ENCODE assay signal across 12 cellular contexts in genomic region chr12:27782481-27782880, GRCh38. TPM values are rescaled to one million over a fixed set of nuclear protein-coding genes. Genes with fewer than 3 reads are reported as not detected.
DNase-seq lines count a peak whose midpoint lies in the region; ATAC-seq and TF ChIP-seq lines count a peak whose summit lies in the region.
"Had no signal": no experiment of that assay in that cellular context is flagged by ENCODE, and none has a peak within 500 bp of the region (broad histone marks: within the 10 kb centered on the region; RNA-seq: fewer than 3 reads in every experiment).

No MANE protein-coding gene starts in this region.

- TF ChIP-seq RAD21 in neural cell (conservative IDR thresholded peaks at IDR 0.05), result no peak

- H3K9me3 Mint-ChIP-seq in CD4-positive, alpha-beta T cell, result no peaks in the 10 kb centered on the region
- H3K9me3 Mint-ChIP-seq in IgD-negative memory B cell, result no peaks in the 10 kb centered on the region
- H3K9me3 Mint-ChIP-seq in chondrocyte (ENCODE audit: low read depth), result no peaks in the 10 kb centered on the region

- no peaks in the 10 kb centered on the region for H4K20me1 ChIP-seq in neural cell (ENCODE audit: insufficient read depth)

- no peaks in the 10 kb centered on the region for H3K9me3 ChIP-seq in CD4-positive, alpha-beta T cell (ENCODE audit: control insufficient read depth, low read length)
- no peaks in the 10 kb centered on the region for H3K9me3 ChIP-seq in neural cell (ENCODE audit: low read length)

- H3K27ac Mint-ChIP-seq in CD4-positive, alpha-beta T cell, result peak overlapping the region; percentile 44
- H3K27ac Mint-ChIP-seq in IgD-negative memory B cell, result peak overlapping the region in 1 of 3 donors; percentile 43
- H3K27ac Mint-ChIP-seq in chondrocyte (ENCODE audit: unreplicated experiment), result no peak overlapping the region

- H3K36me3 ChIP-seq in neural cell (ENCODE audit: insufficient read depth, low read length), result no peaks in the 10 kb centered on the region

- no peak for TF ChIP-seq CTCF in CD4-positive, alpha-beta T cell (IDR thresholded peaks at IDR 0.05)
- no peak for TF ChIP-seq CTCF in chondrocyte (IDR thresholded peaks at IDR 0.05)
- no peak for TF ChIP-seq CTCF in neural cell (IDR thresholded peaks at IDR 0.05; ENCODE audit: poor library complexity, severe bottlenecking)

- POLR2A ChIA-PET in CD4-positive, alpha-beta T cell (lab: Charles Lee), result no interaction called here

- TF ChIP-seq EP300 in neural cell (conservative IDR thresholded peaks at IDR 0.05; ENCODE audit: poor library complexity, severe bottlenecking), result no peak

- H3K4me2 ChIP-seq in neural cell (ENCODE audit: low read length), result peak overlapping the region; percentile 82

- no peak overlapping the region for H3K27ac ChIP-seq in CD4-positive, alpha-beta T cell (ENCODE audit: low read depth, low read length)
- no peak overlapping the region for H3K27ac ChIP-seq in neural cell (ENCODE audit: low read length)

- H3K9me2 ChIP-seq in neural cell (ENCODE audit: insufficient read depth, low read length), result no peaks in the 10 kb centered on the region

- peaks cover 19% of the 10 kb centered on the region for H3K36me3 Mint-ChIP-seq in CD4-positive, alpha-beta T cell (ENCODE audit: low read depth)
- H3K36me3 Mint-ChIP-seq in IgD-negative memory B cell (peaks cover 7% of the 10 kb centered on the region), chondrocyte (ENCODE audit: low read depth) (peaks cover 5% of the 10 kb centered on the region)

- peaks cover 4% of the 10 kb centered on the region for H3F3A ChIP-seq in neural cell (ENCODE audit: insufficient read depth, low read length, poor library complexity, severe bottlenecking)

- H3K4me1 Mint-ChIP-seq in CD4-positive, alpha-beta T cell (ENCODE audit: low read depth), result peaks cover 53% of the 10 kb centered on the region
- H3K4me1 Mint-ChIP-seq in IgD-negative memory B cell (peaks cover 18 to 36% (median 33%) of the 10 kb centered on the region in 3 donors), chondrocyte (ENCODE audit: low read depth) (peaks cover 44% of the 10 kb centered on the region)

- in situ Hi-C loops in ACHN (cut with HindIII; ENCODE audit: low pct_ligation_motif_present, low pct_unique_long_range_greater_than_20kb, low sequenced_read_pairs), result no loop called here

- H3K79me2 ChIP-seq in neural cell (replicated peaks; ENCODE audit: insufficient read depth, low read length), result peaks cover 48% of the 10 kb centered on the region

- H3K9ac ChIP-seq in neural cell (ENCODE audit: low read length), result no peak overlapping the region

- intact Hi-C loops in CD4-positive, alpha-beta T cell (cut with DNase I, micrococcal nuclease), result loop anchor here in 1 of 2 experiments (5.0 kb wide), 1 partner anchor 70 kb away; the partner anchor contains the start of gene MRPS35
- intact Hi-C loops in posterior cingulate gyrus (cut with DNase I), result no loop called here

- H2AFZ ChIP-seq in neural cell (ENCODE audit: low read depth, low read length), result no peak overlapping the region

- peak overlapping the region; percentile 87 for H3K4me3 Mint-ChIP-seq in CD4-positive, alpha-beta T cell
- H3K4me3 Mint-ChIP-seq in IgD-negative memory B cell (peak overlapping the region in 3 of 4 donors; percentile 38 to 81 (median 63)), chondrocyte (ENCODE audit: unreplicated experiment) (peak overlapping the region; percentile 35)

- CTCF ChIA-PET in CD4-positive, alpha-beta T cell (lab: Charles Lee), result interaction anchor here (1.2 kb wide), 1 partner anchor 39 kb away, joined by 4 read pairs; no protein-coding TSS in a partner anchor

- no peak for DNase-seq in CD4-positive, alpha-beta T cell
- DNase-seq in chondrocyte (ENCODE audit: low spot score), result no peak
- no peak for DNase-seq in ACHN
- no peak for DNase-seq in posterior cingulate gyrus
- no peak for DNase-seq in NCI-H526 (lab: John Stamatoyannopoulos, UW)
- DNase-seq: kidney, NCI-H187 treated with DMSO at 0.1 percent for 48 hours had no signal

- peak overlapping the region; percentile 95 for H3K4me3 ChIP-seq in neural cell (ENCODE audit: low read length)

- H3K27me3 ChIP-seq in CD4-positive, alpha-beta T cell (ENCODE audit: control insufficient read depth, insufficient read depth, low read length), result no peaks in the 10 kb centered on the region
- H3K27me3 ChIP-seq in neural cell (ENCODE audit: insufficient read depth, low read depth, low read length), result no peaks in the 10 kb centered on the region

- H3K27me3 Mint-ChIP-seq in CD4-positive, alpha-beta T cell, result no peaks in the 10 kb centered on the region
- no peaks in the 10 kb centered on the region for H3K27me3 Mint-ChIP-seq in IgD-negative memory B cell
- H3K27me3 Mint-ChIP-seq in chondrocyte (ENCODE audit: low read depth), result no peaks in the 10 kb centered on the region

- ATAC-seq in CD4-positive, alpha-beta T cell (ENCODE audit: poor library complexity), result no peak
- no peak for ATAC-seq in HG02840 (IDR thresholded peaks at IDR 0.05; ENCODE audit: low FRiP score, unreplicated experiment)
- ATAC-seq: Panc1 had no signal

TF ChIP-seq in neural cell, 6 proteins besides CTCF, POLR2A, EP300 and RAD21:
- TF ChIP-seq REST (IDR thresholded peaks at IDR 0.05; ENCODE audit: borderline replicate concordance) (no peak), SMC3 (conservative IDR thresholded peaks at IDR 0.05; ENCODE audit: poor library complexity) (no peak), EZH2 (IDR thresholded peaks at IDR 0.05; ENCODE audit: borderline replicate concordance, insufficient read depth, low read length, poor library complexity, severe bottlenecking) (no peak), POLR2AphosphoS5 (IDR thresholded peaks at IDR 0.05) (no peak)

RNA-seq across cellular contexts. Expression of gene MANSC4, which starts 2.4 kb away (rescaled TPM):
- not detected for total RNA-seq in CD4-positive, alpha-beta T cell
- polyA plus RNA-seq in IgD-negative memory B cell, result 0.45 TPM
- total RNA-seq in chondrocyte, result not detected in 3 replicates
- polyA plus RNA-seq in neural cell, result 0.43 and 0.54 TPM in 2 replicates
- polyA minus RNA-seq in neural cell, result not detected in 2 replicates
- total RNA-seq: kidney, pulmonary artery endothelial cell had no signal

RNA-seq across cellular contexts. Expression of gene KLHL42, which starts 2.4 kb away (rescaled TPM):
- 10 to 100 TPM; 12.8 to 13.2 TPM for total RNA-seq in CD4-positive, alpha-beta T cell
- polyA plus RNA-seq in IgD-negative memory B cell, result 12.8 TPM
- total RNA-seq in chondrocyte, result 27.7 to 31.9 TPM (median 28.8 TPM) in 3 replicates
- 50.5 and 52.2 TPM in 2 replicates for polyA plus RNA-seq in neural cell
- 112 and 134 TPM in 2 replicates for polyA minus RNA-seq in neural cell

Comparison
In these comparisons a context has a peak if more than half of its experiments do, and no peak if none do; other contexts are left out.
1. H3K4me3 Mint-ChIP-seq: peak in every context shown above with its lines; median percentile 87 in CD4-positive, alpha-beta T cell; 63 in IgD-negative memory B cell; 35 in chondrocyte.